In genomic region chr3:123071146-123071545, GRCh38 we compare ENCODE assay signal across 13 cellular contexts. TPM values are rescaled to one million over a fixed set of nuclear protein-coding genes. Genes with fewer than 3 reads are reported as not detected.
DNase-seq lines count a peak whose midpoint lies in the region; ATAC-seq and TF ChIP-seq lines count a peak whose summit lies in the region.
"Had no signal": no experiment of that assay in that cellular context is flagged by ENCODE, and none has a peak within 500 bp of the region (broad histone marks: within the 10 kb centered on the region; RNA-seq: fewer than 3 reads in every experiment).

No MANE protein-coding gene starts in this region.

- peak; percentile 44 for DNase-seq in ELF-1 (ENCODE audit: low read depth, low spot score)
- DNase-seq in NB4 (ENCODE audit: low read depth), result peak; percentile 34
- no peak for DNase-seq in choroid plexus epithelial cell (ENCODE audit: low read depth)
- peak; percentile 46 for DNase-seq in occipital lobe (lab: John Stamatoyannopoulos, UW)
- no peak for DNase-seq in left colon
- DNase-seq in NCI-H1048 (lab: John Stamatoyannopoulos, UW), result no peak
- DNase-seq in activated T-cell treated with anti-CD3 and anti-CD28 coated beads for 4 hours, result no peak
- no peak for DNase-seq in T-helper 9 cell
- DNase-seq: activated CD4-positive, alpha-beta T cell treated with anti-CD3 and anti-CD28 coated beads, Interleukin-2, amount 50 U/mL, for 1 hour; amniotic stem cell; foreskin melanocyte had no signal

- TF ChIP-seq POLR2A in NB4 (IDR thresholded peaks at IDR 0.05; ENCODE audit: extremely low read depth, insufficient read length), result no peak

- H3K4me3 ChIP-seq in NB4 (ENCODE audit: low read depth, low read length) (no peak overlapping the region), choroid plexus epithelial cell (ENCODE audit: low read depth, low read length) (no peak overlapping the region)
- H3K4me3 ChIP-seq: suprapubic skin had no signal

- ATAC-seq in left colon, result no peak

- intact Hi-C loops in left colon (cut with DNase I, micrococcal nuclease), result no loop called here

- TF ChIP-seq CTCF in NB4 (IDR thresholded peaks at IDR 0.05; ENCODE audit: low read depth, low read length) (peak; percentile 3), choroid plexus epithelial cell (conservative IDR thresholded peaks at IDR 0.05; ENCODE audit: low read depth, low read length) (peak; percentile 38)

RNA-seq across cellular contexts. Expression of gene PDIA5, which starts 4.3 kb away (rescaled TPM):
- total RNA-seq in occipital lobe (3.1 TPM), left colon (10 to 100 TPM; 34.7 to 37.7 TPM)

RNA-seq across cellular contexts. Expression of gene SEMA5B, which starts 43.6 kb away (rescaled TPM):
- total RNA-seq in occipital lobe (9.8 TPM), left colon (under 1 TPM; 0.15 to 0.59 TPM)
- total RNA-seq: mononuclear cell had no signal

Comparison
In these comparisons a context has a peak if more than half of its experiments do, and no peak if none do; other contexts are left out.
1. DNase-seq: peak in ELF-1 (single experiment), NB4 (single experiment) and occipital lobe (single experiment); none in choroid plexus epithelial cell (single experiment), left colon (0 of 2), NCI-H1048 (single experiment), activated T-cell treated with anti-CD3 and anti-CD28 coated beads for 4 hours (single experiment) and T-helper 9 cell (single experiment).